In the genomic region with DNA sequence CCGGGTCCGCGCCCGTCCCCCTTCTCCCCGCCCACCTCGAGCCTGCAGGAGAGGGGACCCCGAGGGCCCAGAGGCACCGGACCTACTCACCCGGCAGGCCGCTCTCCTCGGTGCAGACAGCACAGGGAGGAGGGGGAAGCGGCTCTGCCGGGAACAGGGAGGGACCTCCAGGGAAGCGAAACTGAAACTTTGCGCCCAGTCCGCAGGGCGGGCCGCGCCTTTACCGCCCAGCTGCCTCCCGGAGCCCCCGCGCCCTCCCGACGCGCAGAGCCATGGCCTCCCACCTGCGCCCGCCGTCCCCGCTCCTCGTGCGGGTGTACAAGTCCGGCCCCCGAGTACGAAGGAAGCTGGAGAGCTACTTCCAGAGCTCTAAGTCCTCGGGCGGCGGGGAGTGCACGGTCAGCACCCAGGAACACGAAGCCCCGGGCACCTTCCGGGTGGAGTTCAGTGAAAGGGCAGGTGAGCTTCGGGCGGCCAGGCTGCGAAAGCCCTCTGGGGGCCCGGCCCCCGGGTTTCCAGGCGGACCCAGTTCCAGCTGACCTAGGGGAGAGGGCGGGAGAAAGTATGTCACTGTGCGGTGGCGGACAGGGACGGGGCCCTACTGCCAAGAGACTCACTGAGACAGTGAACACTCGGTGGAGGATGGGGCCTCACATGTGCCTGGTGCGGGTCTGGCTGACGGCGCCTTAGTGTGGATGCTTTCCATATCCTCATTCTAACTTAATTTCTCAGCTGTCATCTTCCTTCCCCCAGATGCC, we compare ENCODE assay signal across 1 cellular context.
TF ChIP-seq lines count a peak whose summit lies in the region.

A gene (plus strand): TSS at position 184 of the 758 bp plus-strand sequence. CDS start 89 bp downstream, at position 273.
A gene (minus strand): TSS at position 146 of the 758 bp plus-strand sequence. CDS start 4,680 bp downstream, outside the sequence.

TF ChIP-seq in HEK293, 187 proteins besides CTCF, POLR2A, EP300 and RAD21 (continued from another document and continues in another):
- TF ChIP-seq, protein P1, sequence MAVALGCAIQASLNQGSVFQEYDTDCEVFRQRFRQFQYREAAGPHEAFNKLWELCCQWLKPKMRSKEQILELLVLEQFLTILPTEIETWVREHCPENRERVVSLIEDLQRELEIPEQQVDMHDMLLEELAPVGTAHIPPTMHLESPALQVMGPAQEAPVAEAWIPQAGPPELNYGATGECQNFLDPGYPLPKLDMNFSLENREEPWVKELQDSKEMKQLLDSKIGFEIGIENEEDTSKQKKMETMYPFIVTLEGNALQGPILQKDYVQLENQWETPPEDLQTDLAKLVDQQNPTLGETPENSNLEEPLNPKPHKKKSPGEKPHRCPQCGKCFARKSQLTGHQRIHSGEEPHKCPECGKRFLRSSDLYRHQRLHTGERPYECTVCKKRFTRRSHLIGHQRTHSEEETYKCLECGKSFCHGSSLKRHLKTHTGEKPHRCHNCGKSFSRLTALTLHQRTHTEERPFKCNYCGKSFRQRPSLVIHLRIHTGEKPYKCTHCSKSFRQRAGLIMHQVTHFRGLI (tag by site-specific recombination; IDR thresholded peaks at IDR 0.05), result peak; percentile 39; the same call in 1 of the 2 replicates
- TF ChIP-seq, protein P2, sequence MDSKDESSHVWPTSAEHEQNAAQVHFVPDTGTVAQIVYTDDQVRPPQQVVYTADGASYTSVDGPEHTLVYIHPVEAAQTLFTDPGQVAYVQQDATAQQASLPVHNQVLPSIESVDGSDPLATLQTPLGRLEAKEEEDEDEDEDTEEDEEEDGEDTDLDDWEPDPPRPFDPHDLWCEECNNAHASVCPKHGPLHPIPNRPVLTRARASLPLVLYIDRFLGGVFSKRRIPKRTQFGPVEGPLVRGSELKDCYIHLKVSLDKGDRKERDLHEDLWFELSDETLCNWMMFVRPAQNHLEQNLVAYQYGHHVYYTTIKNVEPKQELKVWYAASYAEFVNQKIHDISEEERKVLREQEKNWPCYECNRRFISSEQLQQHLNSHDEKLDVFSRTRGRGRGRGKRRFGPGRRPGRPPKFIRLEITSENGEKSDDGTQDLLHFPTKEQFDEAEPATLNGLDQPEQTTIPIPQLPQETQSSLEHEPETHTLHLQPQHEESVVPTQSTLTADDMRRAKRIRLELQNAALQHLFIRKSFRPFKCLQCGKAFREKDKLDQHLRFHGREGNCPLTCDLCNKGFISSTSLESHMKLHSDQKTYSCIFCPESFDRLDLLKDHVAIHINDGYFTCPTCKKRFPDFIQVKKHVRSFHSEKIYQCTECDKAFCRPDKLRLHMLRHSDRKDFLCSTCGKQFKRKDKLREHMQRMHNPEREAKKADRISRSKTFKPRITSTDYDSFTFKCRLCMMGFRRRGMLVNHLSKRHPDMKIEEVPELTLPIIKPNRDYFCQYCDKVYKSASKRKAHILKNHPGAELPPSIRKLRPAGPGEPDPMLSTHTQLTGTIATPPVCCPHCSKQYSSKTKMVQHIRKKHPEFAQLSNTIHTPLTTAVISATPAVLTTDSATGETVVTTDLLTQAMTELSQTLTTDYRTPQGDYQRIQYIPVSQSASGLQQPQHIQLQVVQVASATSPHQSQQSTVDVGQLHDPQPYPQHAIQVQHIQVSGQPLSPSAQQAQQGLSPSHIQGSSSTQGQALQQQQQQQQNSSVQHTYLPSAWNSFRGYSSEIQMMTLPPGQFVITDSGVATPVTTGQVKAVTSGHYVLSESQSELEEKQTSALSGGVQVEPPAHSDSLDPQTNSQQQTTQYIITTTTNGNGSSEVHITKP (tag by site-specific recombination; IDR thresholded peaks at IDR 0.05), result peak; percentile 85
- TF ChIP-seq MYNN (tag by site-specific recombination; IDR thresholded peaks at IDR 0.05; ENCODE audit: borderline replicate concordance) (no peak), KLF7 (tag by site-specific recombination; IDR thresholded peaks at IDR 0.05; ENCODE audit: borderline replicate concordance) (peak; percentile 53; the same call in 1 of the 2 replicates), ZBTB7A (tag by site-specific recombination; IDR thresholded peaks at IDR 0.05; ENCODE audit: low read depth) (0 out of 2 replicates have a peak, but pooled peaks have one; percentile 14), BCL11B (tag by site-specific recombination; IDR thresholded peaks at IDR 0.05; ENCODE audit: low read depth) (no peak), ZFP37 (tag by site-specific recombination; IDR thresholded peaks at IDR 0.05) (peak; percentile 37; the same call in 1 of the 2 replicates), SETDB1 (IDR thresholded peaks at IDR 0.05; ENCODE audit: insufficient read length, low read length) (no peak), HOXA7 (CRISPR knock-in tag; IDR thresholded peaks at IDR 0.05; ENCODE audit: borderline replicate concordance) (no peak), ZNF768 (tag by site-specific recombination; IDR thresholded peaks at IDR 0.05) (no peak), ZNF76 (tag by site-specific recombination; IDR thresholded peaks at IDR 0.05; ENCODE audit: borderline replicate concordance, low read depth) (peak; percentile 27; the same call in 1 of the 2 replicates), GLIS1 (tag by site-specific recombination; IDR thresholded peaks at IDR 0.05) (peak; percentile 96), GLIS2 (tag by site-specific recombination; IDR thresholded peaks at IDR 0.05) (peak; percentile 94), ZNF561 (tag by site-specific recombination; IDR thresholded peaks at IDR 0.05; ENCODE audit: borderline replicate concordance) (peak; percentile 57; the same call in 1 of the 2 replicates), ZXDB (tag by site-specific recombination; IDR thresholded peaks at IDR 0.05) (peak; percentile 59), ZBTB17 (tag by site-specific recombination; IDR thresholded peaks at IDR 0.05) (peak; percentile 48), KLF16 (tag by site-specific recombination; IDR thresholded peaks at IDR 0.05) (peak; percentile 46; the same call in 1 of the 2 replicates), ZNF394 (tag by site-specific recombination; IDR thresholded peaks at IDR 0.05; ENCODE audit: borderline replicate concordance) (peak; percentile 57; the same call in 1 of the 2 replicates), ZNF2 (tag by site-specific recombination; IDR thresholded peaks at IDR 0.05) (peak; percentile 54), ZNF571 (tag by site-specific recombination; IDR thresholded peaks at IDR 0.05) (no peak), ZFP3 (tag by site-specific recombination; IDR thresholded peaks at IDR 0.05; ENCODE audit: low read depth) (no peak), ZBTB8A (tag by site-specific recombination; IDR thresholded peaks at IDR 0.05) (peak; percentile 99), ZNF335 (tag by site-specific recombination; conservative IDR thresholded peaks at IDR 0.05) (peak; percentile 71), SCRT2 (tag by site-specific recombination; IDR thresholded peaks at IDR 0.05) (0 out of 2 replicates have a peak, but pooled peaks have one; percentile 6), ZNF610 (tag by site-specific recombination; IDR thresholded peaks at IDR 0.05; ENCODE audit: borderline replicate concordance) (0 out of 2 replicates have a peak, but pooled peaks have one; percentile 52), ZNF423 (tag by site-specific recombination; IDR thresholded peaks at IDR 0.05) (no peak), TRIM28 (IDR thresholded peaks at IDR 0.05; ENCODE audit: borderline replicate concordance, low read length) (no peak)
- TF ChIP-seq, protein P3, sequence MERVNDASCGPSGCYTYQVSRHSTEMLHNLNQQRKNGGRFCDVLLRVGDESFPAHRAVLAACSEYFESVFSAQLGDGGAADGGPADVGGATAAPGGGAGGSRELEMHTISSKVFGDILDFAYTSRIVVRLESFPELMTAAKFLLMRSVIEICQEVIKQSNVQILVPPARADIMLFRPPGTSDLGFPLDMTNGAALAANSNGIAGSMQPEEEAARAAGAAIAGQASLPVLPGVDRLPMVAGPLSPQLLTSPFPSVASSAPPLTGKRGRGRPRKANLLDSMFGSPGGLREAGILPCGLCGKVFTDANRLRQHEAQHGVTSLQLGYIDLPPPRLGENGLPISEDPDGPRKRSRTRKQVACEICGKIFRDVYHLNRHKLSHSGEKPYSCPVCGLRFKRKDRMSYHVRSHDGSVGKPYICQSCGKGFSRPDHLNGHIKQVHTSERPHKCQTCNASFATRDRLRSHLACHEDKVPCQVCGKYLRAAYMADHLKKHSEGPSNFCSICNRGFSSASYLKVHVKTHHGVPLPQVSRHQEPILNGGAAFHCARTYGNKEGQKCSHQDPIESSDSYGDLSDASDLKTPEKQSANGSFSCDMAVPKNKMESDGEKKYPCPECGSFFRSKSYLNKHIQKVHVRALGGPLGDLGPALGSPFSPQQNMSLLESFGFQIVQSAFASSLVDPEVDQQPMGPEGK (tag by site-specific recombination; IDR thresholded peaks at IDR 0.05), result peak; percentile 87
- TF ChIP-seq, protein P4, sequence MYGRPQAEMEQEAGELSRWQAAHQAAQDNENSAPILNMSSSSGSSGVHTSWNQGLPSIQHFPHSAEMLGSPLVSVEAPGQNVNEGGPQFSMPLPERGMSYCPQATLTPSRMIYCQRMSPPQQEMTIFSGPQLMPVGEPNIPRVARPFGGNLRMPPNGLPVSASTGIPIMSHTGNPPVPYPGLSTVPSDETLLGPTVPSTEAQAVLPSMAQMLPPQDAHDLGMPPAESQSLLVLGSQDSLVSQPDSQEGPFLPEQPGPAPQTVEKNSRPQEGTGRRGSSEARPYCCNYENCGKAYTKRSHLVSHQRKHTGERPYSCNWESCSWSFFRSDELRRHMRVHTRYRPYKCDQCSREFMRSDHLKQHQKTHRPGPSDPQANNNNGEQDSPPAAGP (tag by site-specific recombination; IDR thresholded peaks at IDR 0.05), result peak; percentile 44; the same call in 1 of the 2 replicates
- TF ChIP-seq, protein P5, sequence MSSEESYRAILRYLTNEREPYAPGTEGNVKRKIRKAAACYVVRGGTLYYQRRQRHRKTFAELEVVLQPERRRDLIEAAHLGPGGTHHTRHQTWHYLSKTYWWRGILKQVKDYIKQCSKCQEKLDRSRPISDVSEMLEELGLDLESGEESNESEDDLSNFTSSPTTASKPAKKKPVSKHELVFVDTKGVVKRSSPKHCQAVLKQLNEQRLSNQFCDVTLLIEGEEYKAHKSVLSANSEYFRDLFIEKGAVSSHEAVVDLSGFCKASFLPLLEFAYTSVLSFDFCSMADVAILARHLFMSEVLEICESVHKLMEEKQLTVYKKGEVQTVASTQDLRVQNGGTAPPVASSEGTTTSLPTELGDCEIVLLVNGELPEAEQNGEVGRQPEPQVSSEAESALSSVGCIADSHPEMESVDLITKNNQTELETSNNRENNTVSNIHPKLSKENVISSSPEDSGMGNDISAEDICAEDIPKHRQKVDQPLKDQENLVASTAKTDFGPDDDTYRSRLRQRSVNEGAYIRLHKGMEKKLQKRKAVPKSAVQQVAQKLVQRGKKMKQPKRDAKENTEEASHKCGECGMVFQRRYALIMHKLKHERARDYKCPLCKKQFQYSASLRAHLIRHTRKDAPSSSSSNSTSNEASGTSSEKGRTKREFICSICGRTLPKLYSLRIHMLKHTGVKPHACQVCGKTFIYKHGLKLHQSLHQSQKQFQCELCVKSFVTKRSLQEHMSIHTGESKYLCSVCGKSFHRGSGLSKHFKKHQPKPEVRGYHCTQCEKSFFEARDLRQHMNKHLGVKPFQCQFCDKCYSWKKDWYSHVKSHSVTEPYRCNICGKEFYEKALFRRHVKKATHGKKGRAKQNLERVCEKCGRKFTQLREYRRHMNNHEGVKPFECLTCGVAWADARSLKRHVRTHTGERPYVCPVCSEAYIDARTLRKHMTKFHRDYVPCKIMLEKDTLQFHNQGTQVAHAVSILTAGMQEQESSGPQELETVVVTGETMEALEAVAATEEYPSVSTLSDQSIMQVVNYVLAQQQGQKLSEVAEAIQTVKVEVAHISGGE (tag by site-specific recombination; conservative IDR thresholded peaks at IDR 0.05; ENCODE audit: low read depth), result peak; percentile 66; the same call in 1 of the 2 replicates
- TF ChIP-seq, protein P6, sequence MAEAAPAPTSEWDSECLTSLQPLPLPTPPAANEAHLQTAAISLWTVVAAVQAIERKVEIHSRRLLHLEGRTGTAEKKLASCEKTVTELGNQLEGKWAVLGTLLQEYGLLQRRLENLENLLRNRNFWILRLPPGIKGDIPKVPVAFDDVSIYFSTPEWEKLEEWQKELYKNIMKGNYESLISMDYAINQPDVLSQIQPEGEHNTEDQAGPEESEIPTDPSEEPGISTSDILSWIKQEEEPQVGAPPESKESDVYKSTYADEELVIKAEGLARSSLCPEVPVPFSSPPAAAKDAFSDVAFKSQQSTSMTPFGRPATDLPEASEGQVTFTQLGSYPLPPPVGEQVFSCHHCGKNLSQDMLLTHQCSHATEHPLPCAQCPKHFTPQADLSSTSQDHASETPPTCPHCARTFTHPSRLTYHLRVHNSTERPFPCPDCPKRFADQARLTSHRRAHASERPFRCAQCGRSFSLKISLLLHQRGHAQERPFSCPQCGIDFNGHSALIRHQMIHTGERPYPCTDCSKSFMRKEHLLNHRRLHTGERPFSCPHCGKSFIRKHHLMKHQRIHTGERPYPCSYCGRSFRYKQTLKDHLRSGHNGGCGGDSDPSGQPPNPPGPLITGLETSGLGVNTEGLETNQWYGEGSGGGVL (tag by site-specific recombination; IDR thresholded peaks at IDR 0.05), result peak; percentile 62
- TF ChIP-seq, protein P7, sequence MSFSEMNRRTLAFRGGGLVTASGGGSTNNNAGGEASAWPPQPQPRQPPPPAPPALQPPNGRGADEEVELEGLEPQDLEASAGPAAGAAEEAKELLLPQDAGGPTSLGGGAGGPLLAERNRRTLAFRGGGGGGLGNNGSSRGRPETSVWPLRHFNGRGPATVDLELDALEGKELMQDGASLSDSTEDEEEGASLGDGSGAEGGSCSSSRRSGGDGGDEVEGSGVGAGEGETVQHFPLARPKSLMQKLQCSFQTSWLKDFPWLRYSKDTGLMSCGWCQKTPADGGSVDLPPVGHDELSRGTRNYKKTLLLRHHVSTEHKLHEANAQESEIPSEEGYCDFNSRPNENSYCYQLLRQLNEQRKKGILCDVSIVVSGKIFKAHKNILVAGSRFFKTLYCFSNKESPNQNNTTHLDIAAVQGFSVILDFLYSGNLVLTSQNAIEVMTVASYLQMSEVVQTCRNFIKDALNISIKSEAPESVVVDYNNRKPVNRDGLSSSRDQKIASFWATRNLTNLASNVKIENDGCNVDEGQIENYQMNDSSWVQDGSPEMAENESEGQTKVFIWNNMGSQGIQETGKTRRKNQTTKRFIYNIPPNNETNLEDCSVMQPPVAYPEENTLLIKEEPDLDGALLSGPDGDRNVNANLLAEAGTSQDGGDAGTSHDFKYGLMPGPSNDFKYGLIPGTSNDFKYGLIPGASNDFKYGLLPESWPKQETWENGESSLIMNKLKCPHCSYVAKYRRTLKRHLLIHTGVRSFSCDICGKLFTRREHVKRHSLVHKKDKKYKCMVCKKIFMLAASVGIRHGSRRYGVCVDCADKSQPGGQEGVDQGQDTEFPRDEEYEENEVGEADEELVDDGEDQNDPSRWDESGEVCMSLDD (tag by site-specific recombination; IDR thresholded peaks at IDR 0.05), result no peak
- TF ChIP-seq, protein P8, sequence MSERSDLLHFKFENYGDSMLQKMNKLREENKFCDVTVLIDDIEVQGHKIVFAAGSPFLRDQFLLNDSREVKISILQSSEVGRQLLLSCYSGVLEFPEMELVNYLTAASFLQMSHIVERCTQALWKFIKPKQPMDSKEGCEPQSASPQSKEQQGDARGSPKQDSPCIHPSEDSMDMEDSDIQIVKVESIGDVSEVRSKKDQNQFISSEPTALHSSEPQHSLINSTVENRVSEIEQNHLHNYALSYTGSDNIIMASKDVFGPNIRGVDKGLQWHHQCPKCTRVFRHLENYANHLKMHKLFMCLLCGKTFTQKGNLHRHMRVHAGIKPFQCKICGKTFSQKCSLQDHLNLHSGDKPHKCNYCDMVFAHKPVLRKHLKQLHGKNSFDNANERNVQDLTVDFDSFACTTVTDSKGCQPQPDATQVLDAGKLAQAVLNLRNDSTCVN (tag by site-specific recombination; optimal IDR thresholded peaks at IDR 0.05), result peak; percentile 91
